Comparison of ENCODE assay signal across 15 cellular contexts in the genomic region with DNA sequence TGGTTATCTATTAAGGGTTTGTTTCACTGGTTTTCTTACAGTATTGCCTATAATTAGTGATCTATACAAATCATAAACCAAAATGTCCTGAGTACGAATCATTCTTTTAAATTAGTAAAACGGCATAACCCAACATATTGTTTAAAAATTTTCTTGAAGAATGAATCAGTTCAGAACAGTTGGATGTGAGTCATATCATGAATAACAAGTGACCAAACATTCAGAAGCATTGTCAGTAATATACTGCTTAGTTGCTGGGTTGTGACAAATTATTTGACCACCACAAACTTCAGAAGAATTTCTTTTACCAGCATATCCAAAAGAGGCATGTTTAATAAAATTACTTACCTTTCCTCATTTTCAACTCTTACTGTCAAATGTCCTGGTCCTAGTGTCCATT.
DNase-seq lines count a peak whose midpoint lies in the region; ATAC-seq, FAIRE-seq and TF ChIP-seq lines count a peak whose summit lies in the region.
"Had no signal": no experiment of that assay in that cellular context is flagged by ENCODE, and none has a peak within 500 bp of the region (broad histone marks: within the 10 kb centered on the region; RNA-seq: fewer than 3 reads in every experiment).

No MANE protein-coding gene starts in this region.

- no peaks in the 10 kb centered on the region for H3K36me3 Mint-ChIP-seq in effector memory CD8-positive, alpha-beta T cell (ENCODE audit: insufficient read depth)

- in situ Hi-C loops in astrocyte of the spinal cord (cut with HindIII; ENCODE audit: low sequenced_read_pairs), result no loop called here

- peak; percentile 65 for FAIRE-seq in H54 (lab: Jason Lieb, UNC)
- FAIRE-seq: D721Med had no signal

- no peak overlapping the region for H3K27ac Mint-ChIP-seq in effector memory CD8-positive, alpha-beta T cell
- H3K27ac Mint-ChIP-seq: activated naive CD8-positive, alpha-beta T cell treated with anti-CD3 and anti-CD28 coated beads for 36 hours had no signal

- H3K9me3 Mint-ChIP-seq in effector memory CD8-positive, alpha-beta T cell, result no peaks in the 10 kb centered on the region

- no peak overlapping the region for H3K4me3 Mint-ChIP-seq in effector memory CD8-positive, alpha-beta T cell
- H3K4me3 Mint-ChIP-seq: activated naive CD8-positive, alpha-beta T cell treated with anti-CD3 and anti-CD28 coated beads for 36 hours had no signal

- no peak for TF ChIP-seq CTCF in astrocyte of the spinal cord (IDR thresholded peaks at IDR 0.05; ENCODE audit: low read depth, low read length)

- ATAC-seq in HG02678 (IDR thresholded peaks at IDR 0.05; ENCODE audit: unreplicated experiment), result no peak
- no peak for ATAC-seq in HG03108 (IDR thresholded peaks at IDR 0.05; ENCODE audit: unreplicated experiment)
- ATAC-seq in effector memory CD8-positive, alpha-beta T cell (replicated peaks), result no peak

- peaks cover 16 to 32% of the 10 kb centered on the region in 2 donors for H3K27me3 Mint-ChIP-seq in effector memory CD8-positive, alpha-beta T cell

- TF ChIP-seq POLR2A in H54 (IDR thresholded peaks at IDR 0.05; ENCODE audit: low read depth, low read length), result no peak

- peaks cover 5 to 14% of the 10 kb centered on the region in 2 donors for H3K4me1 Mint-ChIP-seq in effector memory CD8-positive, alpha-beta T cell (ENCODE audit: low read depth in 2 of 2)

- H3K4me3 ChIP-seq in astrocyte of the spinal cord (ENCODE audit: low read depth, low read length), result no peak overlapping the region
- H3K4me3 ChIP-seq: vagina had no signal

- DNase-seq in AG08396 (ENCODE audit: low spot score) (peak; percentile 16), H54 (ENCODE audit: insufficient read length, low spot score) (no peak), astrocyte of the spinal cord (ENCODE audit: low read depth, low spot score) (peak; percentile 62), iris pigment epithelial cell (ENCODE audit: low read depth) (peak; percentile 72), NCI-H2227 (lab: John Stamatoyannopoulos, UW; ENCODE audit: unreplicated experiment) (no peak)
- no peak for DNase-seq in effector memory CD8-positive, alpha-beta T cell
- DNase-seq: activated CD4-positive, alpha-beta T cell treated with anti-CD3 and anti-CD28 coated beads, Interleukin-2, amount 50 U/mL, for 48 hours; activated naive CD8-positive, alpha-beta T cell treated with anti-CD3 and anti-CD28 coated beads for 36 hours; cerebellar nuclear complex; NCI-H1694; NCI-H526 had no signal

Comparison
In these comparisons a context has a peak if more than half of its experiments do, and no peak if none do; other contexts are left out.
1. DNase-seq: peak in AG08396 (single experiment), astrocyte of the spinal cord (single experiment) and iris pigment epithelial cell (single experiment); none in H54 (single experiment), effector memory CD8-positive, alpha-beta T cell (0 of 3) and NCI-H2227 (single experiment).